In the genomic region with DNA sequence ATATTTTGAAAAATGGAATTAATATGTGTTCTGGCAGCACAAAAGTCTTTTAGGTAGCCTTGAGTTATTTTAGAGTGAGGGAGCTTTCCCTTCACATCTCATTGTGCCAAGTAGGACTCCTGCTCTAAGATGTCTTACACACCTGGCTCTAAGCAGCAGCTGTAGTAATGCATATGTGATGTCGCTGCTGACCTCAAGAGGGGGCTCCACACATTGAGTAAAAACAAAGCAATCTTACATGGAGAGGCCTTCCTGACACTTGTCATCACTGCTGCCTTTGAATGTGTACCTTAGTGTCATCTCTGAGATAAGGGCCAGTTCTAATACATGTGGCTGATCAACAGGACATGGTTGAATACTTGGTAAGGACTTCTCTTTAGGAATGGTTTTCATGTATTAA, we compare ENCODE assay signal across 8 cellular contexts.
DNase-seq lines count a peak whose midpoint lies in the region; ATAC-seq and TF ChIP-seq lines count a peak whose summit lies in the region.

No MANE protein-coding gene starts in this region.

- no peak overlapping the region for H2BK120ac ChIP-seq in mesendoderm (ENCODE audit: low read depth, low read length)

- H3K23ac ChIP-seq in mesendoderm (ENCODE audit: low read length): no peak overlapping the region

- no peak overlapping the region for H3K9ac ChIP-seq in mesendoderm (ENCODE audit: low read length)

- peak; percentile 28 for DNase-seq in Daoy (ENCODE audit: low read depth)
- peak; percentile 28 for DNase-seq in NCI-H748 treated with DMSO at 0.1 percent for 48 hours (lab: John Stamatoyannopoulos, UW)
- peak; percentile 44 for DNase-seq in brain microvascular endothelial cell
- peak; percentile 84 for DNase-seq in mesendoderm
- no peak for DNase-seq in NK-92 (lab: John Stamatoyannopoulos, UW; ENCODE audit: unreplicated experiment)
- DNase-seq in germinal center (ENCODE audit: low spot score): no peak

- H3K4ac ChIP-seq in mesendoderm (ENCODE audit: low read depth, low read length): no peak overlapping the region

- no peaks in the 10 kb centered on the region for H3K4me1 ChIP-seq in mesendoderm (ENCODE audit: control insufficient read depth, low read depth, low read length)

- H3K27ac ChIP-seq in brain microvascular endothelial cell (no peak overlapping the region), mesendoderm (ENCODE audit: low read depth, low read length) (no peak overlapping the region)

- H3K18ac ChIP-seq in mesendoderm (ENCODE audit: low read length): no peak overlapping the region

- ATAC-seq in GM19025 (IDR thresholded peaks at IDR 0.05; ENCODE audit: low read depth, unreplicated experiment): peak; percentile 57
- ATAC-seq in HG03095 (IDR thresholded peaks at IDR 0.05; ENCODE audit: unreplicated experiment): peak; percentile 69

- no peaks in the 10 kb centered on the region for H3K79me1 ChIP-seq in mesendoderm (ENCODE audit: low read length)

- no peak overlapping the region for H2BK15ac ChIP-seq in mesendoderm (replicated peaks; ENCODE audit: low read depth)

- H3K27me3 ChIP-seq in brain microvascular endothelial cell (replicated peaks) (no peaks in the 10 kb centered on the region), mesendoderm (ENCODE audit: insufficient read depth, low read length, poor library complexity) (no peaks in the 10 kb centered on the region)

- no peak overlapping the region for H2AK5ac ChIP-seq in mesendoderm (ENCODE audit: low read length)

- in situ Hi-C loops in brain microvascular endothelial cell (cut with HindIII; ENCODE audit: low pct_ligation_motif_present, low sequenced_read_pairs): loop anchor here (25.0 kb wide), 1 partner anchor 203 kb away; a partner anchor contains a TSS

- H2BK5ac ChIP-seq in mesendoderm (ENCODE audit: low read length): no peak overlapping the region

- peak; percentile 73 for TF ChIP-seq CTCF in brain microvascular endothelial cell (IDR thresholded peaks at IDR 0.05; ENCODE audit: low read depth, low read length, missing control alignments)

- H3K56ac ChIP-seq in mesendoderm (ENCODE audit: low read length): no peak overlapping the region

- peaks cover 29% of the 10 kb centered on the region for H3K36me3 ChIP-seq in brain microvascular endothelial cell (replicated peaks)
- H3K36me3 ChIP-seq in mesendoderm (ENCODE audit: control insufficient read depth, insufficient read depth, low read length): no peaks in the 10 kb centered on the region

- no peaks in the 10 kb centered on the region for H3K79me2 ChIP-seq in mesendoderm (ENCODE audit: control insufficient read depth, insufficient read depth, low read length)

- no CpG with 5 or more reads among the region's 1 CpG for WGBS in mesendoderm (ENCODE audit: extremely low coverage, insufficient coverage, low lambda C conversion rate)

- no peak overlapping the region for H3K4me2 ChIP-seq in mesendoderm (ENCODE audit: low read length)

- H3K4me3 ChIP-seq in brain microvascular endothelial cell (ENCODE audit: low read depth, low read length) (no peak overlapping the region), mesendoderm (ENCODE audit: low read length) (no peak overlapping the region)

- H4K5ac ChIP-seq in mesendoderm (ENCODE audit: low read length): no peak overlapping the region

- no peak overlapping the region for H4K8ac ChIP-seq in mesendoderm (ENCODE audit: low read depth, low read length)

Comparison
In these comparisons a context has a peak if more than half of its experiments do, and no peak if none do; other contexts are left out.
1. DNase-seq: peak in Daoy (single experiment), NCI-H748 treated with DMSO at 0.1 percent for 48 hours (single experiment), brain microvascular endothelial cell (single experiment) and mesendoderm (single experiment); none in NK-92 (single experiment) and germinal center (single experiment).